1 cellular context compared by ENCODE assay signal in the genomic region with DNA sequence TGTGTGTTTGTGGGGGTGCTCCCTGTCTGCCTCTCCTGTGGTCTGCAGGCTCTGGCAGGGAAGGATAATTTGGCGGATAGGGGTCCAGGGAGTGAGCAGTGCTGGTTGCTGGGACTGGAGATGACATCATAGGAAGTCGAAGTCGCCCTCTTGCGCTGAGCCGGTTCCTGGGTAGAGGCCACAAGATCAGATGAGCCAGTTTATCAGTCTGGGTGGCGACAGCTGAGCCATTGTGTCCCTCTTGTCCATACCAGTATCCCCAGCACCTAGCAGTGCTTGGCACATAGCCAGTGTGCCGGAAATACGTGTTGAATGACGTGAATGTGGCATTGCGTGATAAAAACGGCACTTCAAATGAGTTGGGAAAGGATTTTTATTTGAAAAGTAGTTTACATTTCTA.
TF ChIP-seq lines count a peak whose summit lies in the region.

No MANE protein-coding gene starts in this region.

TF ChIP-seq in K562, 482 proteins besides CTCF, POLR2A, EP300 and RAD21 (continued from another document):
- TF ChIP-seq, protein P1, sequence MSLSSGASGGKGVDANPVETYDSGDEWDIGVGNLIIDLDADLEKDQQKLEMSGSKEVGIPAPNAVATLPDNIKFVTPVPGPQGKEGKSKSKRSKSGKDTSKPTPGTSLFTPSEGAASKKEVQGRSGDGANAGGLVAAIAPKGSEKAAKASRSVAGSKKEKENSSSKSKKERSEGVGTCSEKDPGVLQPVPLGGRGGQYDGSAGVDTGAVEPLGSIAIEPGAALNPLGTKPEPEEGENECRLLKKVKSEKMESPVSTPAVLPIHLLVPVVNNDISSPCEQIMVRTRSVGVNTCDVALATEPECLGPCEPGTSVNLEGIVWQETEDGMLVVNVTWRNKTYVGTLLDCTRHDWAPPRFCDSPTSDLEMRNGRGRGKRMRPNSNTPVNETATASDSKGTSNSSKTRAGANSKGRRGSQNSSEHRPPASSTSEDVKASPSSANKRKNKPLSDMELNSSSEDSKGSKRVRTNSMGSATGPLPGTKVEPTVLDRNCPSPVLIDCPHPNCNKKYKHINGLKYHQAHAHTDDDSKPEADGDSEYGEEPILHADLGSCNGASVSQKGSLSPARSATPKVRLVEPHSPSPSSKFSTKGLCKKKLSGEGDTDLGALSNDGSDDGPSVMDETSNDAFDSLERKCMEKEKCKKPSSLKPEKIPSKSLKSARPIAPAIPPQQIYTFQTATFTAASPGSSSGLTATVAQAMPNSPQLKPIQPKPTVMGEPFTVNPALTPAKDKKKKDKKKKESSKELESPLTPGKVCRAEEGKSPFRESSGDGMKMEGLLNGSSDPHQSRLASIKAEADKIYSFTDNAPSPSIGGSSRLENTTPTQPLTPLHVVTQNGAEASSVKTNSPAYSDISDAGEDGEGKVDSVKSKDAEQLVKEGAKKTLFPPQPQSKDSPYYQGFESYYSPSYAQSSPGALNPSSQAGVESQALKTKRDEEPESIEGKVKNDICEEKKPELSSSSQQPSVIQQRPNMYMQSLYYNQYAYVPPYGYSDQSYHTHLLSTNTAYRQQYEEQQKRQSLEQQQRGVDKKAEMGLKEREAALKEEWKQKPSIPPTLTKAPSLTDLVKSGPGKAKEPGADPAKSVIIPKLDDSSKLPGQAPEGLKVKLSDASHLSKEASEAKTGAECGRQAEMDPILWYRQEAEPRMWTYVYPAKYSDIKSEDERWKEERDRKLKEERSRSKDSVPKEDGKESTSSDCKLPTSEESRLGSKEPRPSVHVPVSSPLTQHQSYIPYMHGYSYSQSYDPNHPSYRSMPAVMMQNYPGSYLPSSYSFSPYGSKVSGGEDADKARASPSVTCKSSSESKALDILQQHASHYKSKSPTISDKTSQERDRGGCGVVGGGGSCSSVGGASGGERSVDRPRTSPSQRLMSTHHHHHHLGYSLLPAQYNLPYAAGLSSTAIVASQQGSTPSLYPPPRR (CRISPR knock-in tag; IDR thresholded peaks at IDR 0.05; ENCODE audit: borderline replicate concordance), result no peak
- no peak for TF ChIP-seq ZNF41 (CRISPR knock-in tag; conservative IDR thresholded peaks at IDR 0.05)
- no peak for TF ChIP-seq NR2C2 (CRISPR knock-in tag; IDR thresholded peaks at IDR 0.05)
- peak; percentile 24; the same call in 1 of the 2 replicates for TF ChIP-seq NR2C2 (tag; IDR thresholded peaks at IDR 0.05)
- TF ChIP-seq, protein P2, sequence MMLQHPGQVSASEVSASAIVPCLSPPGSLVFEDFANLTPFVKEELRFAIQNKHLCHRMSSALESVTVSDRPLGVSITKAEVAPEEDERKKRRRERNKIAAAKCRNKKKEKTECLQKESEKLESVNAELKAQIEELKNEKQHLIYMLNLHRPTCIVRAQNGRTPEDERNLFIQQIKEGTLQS (IDR thresholded peaks at IDR 0.05), result peak; percentile 88
- TF ChIP-seq, protein P2 (CRISPR knock-in tag; conservative IDR thresholded peaks at IDR 0.05), result no peak
- TF ChIP-seq POLR2AphosphoS5 (IDR thresholded peaks at IDR 0.05; ENCODE audit: control insufficient read depth, insufficient read depth, low read depth, low read length), result no peak
- TF ChIP-seq CBFA2T3 (IDR thresholded peaks at IDR 0.05), result 0 out of 2 replicates have a peak, but pooled peaks have one; percentile 4
- peak; percentile 97 for TF ChIP-seq ATF7 (IDR thresholded peaks at IDR 0.05)
- TF ChIP-seq, protein P3, sequence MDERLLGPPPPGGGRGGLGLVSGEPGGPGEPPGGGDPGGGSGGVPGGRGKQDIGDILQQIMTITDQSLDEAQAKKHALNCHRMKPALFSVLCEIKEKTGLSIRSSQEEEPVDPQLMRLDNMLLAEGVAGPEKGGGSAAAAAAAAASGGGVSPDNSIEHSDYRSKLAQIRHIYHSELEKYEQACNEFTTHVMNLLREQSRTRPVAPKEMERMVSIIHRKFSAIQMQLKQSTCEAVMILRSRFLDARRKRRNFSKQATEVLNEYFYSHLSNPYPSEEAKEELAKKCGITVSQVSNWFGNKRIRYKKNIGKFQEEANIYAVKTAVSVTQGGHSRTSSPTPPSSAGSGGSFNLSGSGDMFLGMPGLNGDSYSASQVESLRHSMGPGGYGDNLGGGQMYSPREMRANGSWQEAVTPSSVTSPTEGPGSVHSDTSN (CRISPR knock-in tag; IDR thresholded peaks at IDR 0.05; ENCODE audit: low read depth), result no peak
- TF ChIP-seq, protein P3 (tag; conservative IDR thresholded peaks at IDR 0.05; ENCODE audit: low read depth), result peak; percentile 65
- no peak for TF ChIP-seq MTF1 (CRISPR knock-in tag; IDR thresholded peaks at IDR 0.05; ENCODE audit: borderline replicate concordance)
- TF ChIP-seq DPF2 (IDR thresholded peaks at IDR 0.05), result peak; percentile 39; the same call in 1 of the 2 replicates
- TF ChIP-seq CEBPG (CRISPR knock-in tag; IDR thresholded peaks at IDR 0.05), result no peak
- TF ChIP-seq CEBPG (tag; conservative IDR thresholded peaks at IDR 0.05 in 1 of 2, IDR thresholded peaks at IDR 0.05 in 1 of 2), result 0 out of 4 replicates have a peak, but pooled peaks of 1 of the 2 experiments have one; percentile 10
- TF ChIP-seq TCF3 (CRISPR knock-in tag; IDR thresholded peaks at IDR 0.05), result 0 out of 2 replicates have a peak, but pooled peaks have one; percentile 26
- peak; percentile 91 for TF ChIP-seq JUND (IDR thresholded peaks at IDR 0.05; ENCODE audit: borderline replicate concordance, low read depth, low read length)
- peak; percentile 92; the same call in 2 of the 3 replicates for TF ChIP-seq JUND (tag; IDR thresholded peaks at IDR 0.05; ENCODE audit: borderline replicate concordance, low read depth, low read length)
- peak; percentile 30; the same call in 1 of the 2 replicates for TF ChIP-seq MTA3 (IDR thresholded peaks at IDR 0.05; ENCODE audit: borderline replicate concordance)
- TF ChIP-seq, protein P4, sequence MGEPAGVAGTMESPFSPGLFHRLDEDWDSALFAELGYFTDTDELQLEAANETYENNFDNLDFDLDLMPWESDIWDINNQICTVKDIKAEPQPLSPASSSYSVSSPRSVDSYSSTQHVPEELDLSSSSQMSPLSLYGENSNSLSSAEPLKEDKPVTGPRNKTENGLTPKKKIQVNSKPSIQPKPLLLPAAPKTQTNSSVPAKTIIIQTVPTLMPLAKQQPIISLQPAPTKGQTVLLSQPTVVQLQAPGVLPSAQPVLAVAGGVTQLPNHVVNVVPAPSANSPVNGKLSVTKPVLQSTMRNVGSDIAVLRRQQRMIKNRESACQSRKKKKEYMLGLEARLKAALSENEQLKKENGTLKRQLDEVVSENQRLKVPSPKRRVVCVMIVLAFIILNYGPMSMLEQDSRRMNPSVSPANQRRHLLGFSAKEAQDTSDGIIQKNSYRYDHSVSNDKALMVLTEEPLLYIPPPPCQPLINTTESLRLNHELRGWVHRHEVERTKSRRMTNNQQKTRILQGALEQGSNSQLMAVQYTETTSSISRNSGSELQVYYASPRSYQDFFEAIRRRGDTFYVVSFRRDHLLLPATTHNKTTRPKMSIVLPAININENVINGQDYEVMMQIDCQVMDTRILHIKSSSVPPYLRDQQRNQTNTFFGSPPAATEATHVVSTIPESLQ (CRISPR knock-in tag; IDR thresholded peaks at IDR 0.05), result 0 out of 2 replicates have a peak, but pooled peaks have one; percentile 64
- TF ChIP-seq ATF1 (CRISPR knock-in tag; IDR thresholded peaks at IDR 0.05), result no peak
- peak; percentile 86 for TF ChIP-seq ATF1 (tag; IDR thresholded peaks at IDR 0.05)
- peak in 1 of 2 experiments; percentile 46; a peak in 1 of 4 replicates for TF ChIP-seq RCOR1 (IDR thresholded peaks at IDR 0.05; ENCODE audit: borderline replicate concordance in 1 of 2, low read depth in 2 of 2, low read length in 2 of 2)
- peak; percentile 50; the same call in 1 of the 2 replicates for TF ChIP-seq GABPB1 (CRISPR knock-in tag; IDR thresholded peaks at IDR 0.05)
- TF ChIP-seq FOSL1 (tag; conservative IDR thresholded peaks at IDR 0.05), result 0 out of 2 replicates have a peak, but pooled peaks have one; percentile 35
- TF ChIP-seq NCOR1 (IDR thresholded peaks at IDR 0.05), result peak; percentile 21; the same call in 1 of the 2 replicates
- TF ChIP-seq, protein P5, sequence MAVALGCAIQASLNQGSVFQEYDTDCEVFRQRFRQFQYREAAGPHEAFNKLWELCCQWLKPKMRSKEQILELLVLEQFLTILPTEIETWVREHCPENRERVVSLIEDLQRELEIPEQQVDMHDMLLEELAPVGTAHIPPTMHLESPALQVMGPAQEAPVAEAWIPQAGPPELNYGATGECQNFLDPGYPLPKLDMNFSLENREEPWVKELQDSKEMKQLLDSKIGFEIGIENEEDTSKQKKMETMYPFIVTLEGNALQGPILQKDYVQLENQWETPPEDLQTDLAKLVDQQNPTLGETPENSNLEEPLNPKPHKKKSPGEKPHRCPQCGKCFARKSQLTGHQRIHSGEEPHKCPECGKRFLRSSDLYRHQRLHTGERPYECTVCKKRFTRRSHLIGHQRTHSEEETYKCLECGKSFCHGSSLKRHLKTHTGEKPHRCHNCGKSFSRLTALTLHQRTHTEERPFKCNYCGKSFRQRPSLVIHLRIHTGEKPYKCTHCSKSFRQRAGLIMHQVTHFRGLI (CRISPR knock-in tag; IDR thresholded peaks at IDR 0.05), result no peak
- peak; percentile 79 for TF ChIP-seq MEIS2 (IDR thresholded peaks at IDR 0.05; ENCODE audit: partially characterized antibody)
- TF ChIP-seq, protein P6, sequence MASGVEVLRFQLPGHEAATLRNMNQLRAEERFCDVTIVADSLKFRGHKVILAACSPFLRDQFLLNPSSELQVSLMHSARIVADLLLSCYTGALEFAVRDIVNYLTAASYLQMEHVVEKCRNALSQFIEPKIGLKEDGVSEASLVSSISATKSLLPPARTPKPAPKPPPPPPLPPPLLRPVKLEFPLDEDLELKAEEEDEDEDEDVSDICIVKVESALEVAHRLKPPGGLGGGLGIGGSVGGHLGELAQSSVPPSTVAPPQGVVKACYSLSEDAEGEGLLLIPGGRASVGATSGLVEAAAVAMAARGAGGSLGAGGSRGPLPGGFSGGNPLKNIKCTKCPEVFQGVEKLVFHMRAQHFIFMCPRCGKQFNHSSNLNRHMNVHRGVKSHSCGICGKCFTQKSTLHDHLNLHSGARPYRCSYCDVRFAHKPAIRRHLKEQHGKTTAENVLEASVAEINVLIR (CRISPR knock-in tag; IDR thresholded peaks at IDR 0.05), result 0 out of 2 replicates have a peak, but pooled peaks have one; percentile 49
- TF ChIP-seq, protein P7, sequence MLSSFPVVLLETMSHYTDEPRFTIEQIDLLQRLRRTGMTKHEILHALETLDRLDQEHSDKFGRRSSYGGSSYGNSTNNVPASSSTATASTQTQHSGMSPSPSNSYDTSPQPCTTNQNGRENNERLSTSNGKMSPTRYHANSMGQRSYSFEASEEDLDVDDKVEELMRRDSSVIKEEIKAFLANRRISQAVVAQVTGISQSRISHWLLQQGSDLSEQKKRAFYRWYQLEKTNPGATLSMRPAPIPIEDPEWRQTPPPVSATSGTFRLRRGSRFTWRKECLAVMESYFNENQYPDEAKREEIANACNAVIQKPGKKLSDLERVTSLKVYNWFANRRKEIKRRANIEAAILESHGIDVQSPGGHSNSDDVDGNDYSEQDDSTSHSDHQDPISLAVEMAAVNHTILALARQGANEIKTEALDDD (IDR thresholded peaks at IDR 0.05), result peak; percentile 33; the same call in 1 of the 2 replicates
- peak; percentile 51 for TF ChIP-seq ARID1B (IDR thresholded peaks at IDR 0.05)
- 0 out of 2 replicates have a peak, but pooled peaks have one; percentile 12 for TF ChIP-seq CREB1 (IDR thresholded peaks at IDR 0.05)
- no peak for TF ChIP-seq CREB1 (CRISPR knock-in tag; IDR thresholded peaks at IDR 0.05)
- 0 out of 2 replicates have a peak, but pooled peaks have one; percentile 20 for TF ChIP-seq HDAC2 (IDR thresholded peaks at IDR 0.05)
- TF ChIP-seq ETV1 (tag; conservative IDR thresholded peaks at IDR 0.05; ENCODE audit: low read depth), result peak; percentile 74
- TF ChIP-seq CXXC5 (CRISPR knock-in tag; IDR thresholded peaks at IDR 0.05), result 0 out of 2 replicates have a peak, but pooled peaks have one; percentile 19
- peak; percentile 85 for TF ChIP-seq SOX6 (IDR thresholded peaks at IDR 0.05)
- TF ChIP-seq MAZ (CRISPR knock-in tag; conservative IDR thresholded peaks at IDR 0.05 in 1 of 2, IDR thresholded peaks at IDR 0.05 in 1 of 2), result 0 out of 4 replicates have a peak, but pooled peaks of 1 of the 2 experiments have one; percentile 37
- TF ChIP-seq SMAD4 (CRISPR knock-in tag; conservative IDR thresholded peaks at IDR 0.05), result 0 out of 2 replicates have a peak, but pooled peaks have one; percentile 64
- TF ChIP-seq, protein P8, sequence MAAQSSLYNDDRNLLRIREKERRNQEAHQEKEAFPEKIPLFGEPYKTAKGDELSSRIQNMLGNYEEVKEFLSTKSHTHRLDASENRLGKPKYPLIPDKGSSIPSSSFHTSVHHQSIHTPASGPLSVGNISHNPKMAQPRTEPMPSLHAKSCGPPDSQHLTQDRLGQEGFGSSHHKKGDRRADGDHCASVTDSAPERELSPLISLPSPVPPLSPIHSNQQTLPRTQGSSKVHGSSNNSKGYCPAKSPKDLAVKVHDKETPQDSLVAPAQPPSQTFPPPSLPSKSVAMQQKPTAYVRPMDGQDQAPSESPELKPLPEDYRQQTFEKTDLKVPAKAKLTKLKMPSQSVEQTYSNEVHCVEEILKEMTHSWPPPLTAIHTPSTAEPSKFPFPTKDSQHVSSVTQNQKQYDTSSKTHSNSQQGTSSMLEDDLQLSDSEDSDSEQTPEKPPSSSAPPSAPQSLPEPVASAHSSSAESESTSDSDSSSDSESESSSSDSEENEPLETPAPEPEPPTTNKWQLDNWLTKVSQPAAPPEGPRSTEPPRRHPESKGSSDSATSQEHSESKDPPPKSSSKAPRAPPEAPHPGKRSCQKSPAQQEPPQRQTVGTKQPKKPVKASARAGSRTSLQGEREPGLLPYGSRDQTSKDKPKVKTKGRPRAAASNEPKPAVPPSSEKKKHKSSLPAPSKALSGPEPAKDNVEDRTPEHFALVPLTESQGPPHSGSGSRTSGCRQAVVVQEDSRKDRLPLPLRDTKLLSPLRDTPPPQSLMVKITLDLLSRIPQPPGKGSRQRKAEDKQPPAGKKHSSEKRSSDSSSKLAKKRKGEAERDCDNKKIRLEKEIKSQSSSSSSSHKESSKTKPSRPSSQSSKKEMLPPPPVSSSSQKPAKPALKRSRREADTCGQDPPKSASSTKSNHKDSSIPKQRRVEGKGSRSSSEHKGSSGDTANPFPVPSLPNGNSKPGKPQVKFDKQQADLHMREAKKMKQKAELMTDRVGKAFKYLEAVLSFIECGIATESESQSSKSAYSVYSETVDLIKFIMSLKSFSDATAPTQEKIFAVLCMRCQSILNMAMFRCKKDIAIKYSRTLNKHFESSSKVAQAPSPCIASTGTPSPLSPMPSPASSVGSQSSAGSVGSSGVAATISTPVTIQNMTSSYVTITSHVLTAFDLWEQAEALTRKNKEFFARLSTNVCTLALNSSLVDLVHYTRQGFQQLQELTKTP (IDR thresholded peaks at IDR 0.05; ENCODE audit: low read depth in 1 of 2, partially characterized antibody in 2 of 2), result no peak
